In the genomic region with DNA sequence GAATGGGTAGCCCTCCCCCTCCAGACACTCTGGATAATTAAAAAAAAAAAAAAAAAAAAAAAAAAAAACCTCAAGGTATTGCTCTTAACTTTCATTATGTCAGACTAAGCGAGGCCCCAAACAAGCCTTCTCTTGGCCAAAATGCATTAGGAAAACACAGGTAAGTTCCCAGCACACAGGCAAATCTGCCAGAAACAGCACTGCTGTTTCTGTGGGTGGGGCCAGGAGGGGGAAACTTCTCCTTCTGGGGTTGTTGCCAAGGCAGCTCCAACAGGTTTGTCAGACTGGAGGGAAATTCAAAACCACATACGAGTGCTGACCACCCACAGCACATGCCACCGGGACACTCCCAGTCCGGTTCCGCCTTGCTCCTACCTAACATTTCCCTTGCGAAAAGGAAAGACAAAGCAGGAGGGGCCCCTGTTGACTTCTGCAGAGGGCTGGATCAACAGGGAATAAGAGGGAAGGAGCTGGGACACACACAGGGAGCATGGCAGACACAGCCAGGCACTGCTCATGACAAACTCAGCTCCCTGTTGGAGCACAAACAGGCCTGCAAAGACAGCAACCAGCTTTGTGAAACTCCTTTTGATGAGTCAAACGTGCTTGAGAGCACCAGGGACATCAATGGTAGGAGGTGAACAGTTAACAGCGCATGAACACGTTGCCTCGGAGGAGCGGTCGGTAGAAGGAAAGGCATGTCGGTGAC, we compare ENCODE assay signal across 8 cellular contexts.
A peak's percentile ranks its signal among the peaks of the same experiment; 100 is the strongest.
DNase-seq lines count a peak whose midpoint lies in the region; ATAC-seq and TF ChIP-seq lines count a peak whose summit lies in the region.

No MANE protein-coding gene starts in this region.

- no peak for TF ChIP-seq CTCF in RWPE2 (IDR thresholded peaks at IDR 0.05; ENCODE audit: poor library complexity, severe bottlenecking)

- no peak overlapping the region for H3K4me3 ChIP-seq in RWPE2 (ENCODE audit: severe bottlenecking)

- H3K36me3 ChIP-seq in RWPE2 (ENCODE audit: low read depth), result peaks cover 87% of the 10 kb centered on the region

- peak overlapping the region; percentile 100 for H3K27ac ChIP-seq in RWPE2 (ENCODE audit: poor library complexity, severe bottlenecking)

- peaks cover 99% of the 10 kb centered on the region for H3K4me1 Mint-ChIP-seq in activated naive CD8-positive, alpha-beta T cell (ENCODE audit: low read depth)

- peak overlapping the region; percentile 99 for H3K27ac Mint-ChIP-seq in activated naive CD8-positive, alpha-beta T cell

- no peaks in the 10 kb centered on the region for H3K27me3 ChIP-seq in RWPE2 (ENCODE audit: insufficient read depth, poor library complexity, severe bottlenecking)

- peak; percentile 28 for ATAC-seq in RWPE2 (ENCODE audit: low read depth)
- no peak for ATAC-seq in GM21825 (IDR thresholded peaks at IDR 0.05; ENCODE audit: unreplicated experiment)

- no peaks in the 10 kb centered on the region for H3K9me3 Mint-ChIP-seq in activated naive CD8-positive, alpha-beta T cell (ENCODE audit: low read depth)

- no peaks in the 10 kb centered on the region for H3K9me3 ChIP-seq in RWPE2 (ENCODE audit: severe bottlenecking)

- DNase-seq in activated gamma-delta T cell treated with Interleukin-2 at 50 U/mL for 16 hours (peak; percentile 55), activated gamma-delta T cell (lab: John Stamatoyannopoulos, UW) (no peak), RWPE2 (ENCODE audit: low spot score) (peak; percentile 94), iris pigment epithelial cell (ENCODE audit: low read depth) (peak; percentile 92), AG20443 (ENCODE audit: low spot score) (no peak)
- peak; percentile 61 for DNase-seq in stimulated activated CD4-positive, alpha-beta T cell treated with anti-CD3 and anti-CD28 coated beads, Interleukin-4, amount 100 ng/mL, for 1 hour

- no peaks in the 10 kb centered on the region for H3K27me3 Mint-ChIP-seq in activated naive CD8-positive, alpha-beta T cell

- peak overlapping the region; percentile 90 for H3K4me3 Mint-ChIP-seq in activated naive CD8-positive, alpha-beta T cell

- peaks cover 94% of the 10 kb centered on the region for H3K4me1 ChIP-seq in RWPE2 (ENCODE audit: insufficient read depth, poor library complexity, severe bottlenecking)

- peaks cover 45% of the 10 kb centered on the region for H3K36me3 Mint-ChIP-seq in activated naive CD8-positive, alpha-beta T cell

Comparison
In these comparisons a context has a peak if more than half of its experiments do, and no peak if none do; other contexts are left out.
1. DNase-seq: peak in activated gamma-delta T cell treated with Interleukin-2 at 50 U/mL for 16 hours (single experiment), RWPE2 (single experiment), iris pigment epithelial cell (single experiment) and stimulated activated CD4-positive, alpha-beta T cell treated with anti-CD3 and anti-CD28 coated beads, Interleukin-4, amount 100 ng/mL, for 1 hour (single experiment); none in activated gamma-delta T cell (single experiment) and AG20443 (single experiment).